ENCODE assay signal across 8 cellular contexts in genomic region chr2:75464348-75464946, GRCh38.
DNase-seq lines count a peak whose midpoint lies in the region; ATAC-seq and TF ChIP-seq lines count a peak whose summit lies in the region.

No MANE protein-coding gene starts in this region.

- H3K9me3 ChIP-seq in osteoblast (ENCODE audit: low read depth, low read length) = no peaks in the 10 kb centered on the region
- no peaks in the 10 kb centered on the region for H3K9me3 ChIP-seq in vagina

- H3K4me3 ChIP-seq in KMS-11 (IDR thresholded peaks at IDR 0.05; ENCODE audit: insufficient read depth, low read depth, low read length) (no peak overlapping the region), choroid plexus epithelial cell (ENCODE audit: low read depth, low read length) (no peak overlapping the region), osteoblast (ENCODE audit: insufficient read depth, low read length) (no peak overlapping the region), vagina (no peak overlapping the region)

- H3K36me3 ChIP-seq in KMS-11 (ENCODE audit: insufficient read depth) (no peaks in the 10 kb centered on the region), osteoblast (ENCODE audit: insufficient read depth, low read length) (no peaks in the 10 kb centered on the region), vagina (no peaks in the 10 kb centered on the region)

- H3K79me2 ChIP-seq in KMS-11 (ENCODE audit: insufficient read depth, low read depth) (no peaks in the 10 kb centered on the region), osteoblast (ENCODE audit: insufficient read depth, low read length) (no peaks in the 10 kb centered on the region)

- intact Hi-C loops in vagina (cut with DNase I) = no loop called here

- H3K4me2 ChIP-seq in KMS-11 (no peak overlapping the region), osteoblast (ENCODE audit: insufficient read depth, low read length) (no peak overlapping the region)

- H3K4me1 ChIP-seq in KMS-11 (ENCODE audit: low read depth, poor library complexity, severe bottlenecking) (no peaks in the 10 kb centered on the region), osteoblast (ENCODE audit: insufficient read depth, low read length) (peaks cover 8% of the 10 kb centered on the region), vagina (no peaks in the 10 kb centered on the region)

- ATAC-seq in HG02884 (IDR thresholded peaks at IDR 0.05; ENCODE audit: unreplicated experiment) = no peak

- TF ChIP-seq CTCF in GM13977 (IDR thresholded peaks at IDR 0.05; ENCODE audit: extremely low read depth, insufficient read depth, missing control alignments) (peak; percentile 50), KMS-11 (conservative IDR thresholded peaks at IDR 0.05; ENCODE audit: low read depth, low read length) (peak; percentile 82), choroid plexus epithelial cell (conservative IDR thresholded peaks at IDR 0.05; ENCODE audit: low read depth, low read length) (peak; percentile 85), osteoblast (IDR thresholded peaks at IDR 0.05; ENCODE audit: extremely low read depth, low read depth, low read length) (peak; percentile 84), vagina (IDR thresholded peaks at IDR 0.05) (peak in 1 of 3 experiments; percentile 23)

- in situ Hi-C loops in GM13977 (cut with MboI; ENCODE audit: low pct_unique_long_range_greater_than_20kb, low sequenced_read_pairs, unreplicated experiment) = loop anchor here (25.0 kb wide), 1 partner anchor 148 kb away; no protein-coding TSS in a partner anchor

- H2AFZ ChIP-seq in KMS-11 (ENCODE audit: low read depth) (no peak overlapping the region), osteoblast (ENCODE audit: low read length) (no peak overlapping the region)

- no peak overlapping the region for H3K9ac ChIP-seq in KMS-11

- DNase-seq in GM13977 (ENCODE audit: low spot score) (peak; percentile 20), choroid plexus epithelial cell (ENCODE audit: low read depth) (peak; percentile 72), osteoblast (ENCODE audit: insufficient read length, low spot score, missing footprints) (no peak), DMS153 treated with DMSO at 0.1 percent for 48 hours (lab: John Stamatoyannopoulos, UW; ENCODE audit: unreplicated experiment) (no peak), COR-L47 (lab: John Stamatoyannopoulos, UW) (no peak), vagina (ENCODE audit: extremely low spot score in 2 of 2) (no peak)

- H3K27me3 ChIP-seq in KMS-11 (ENCODE audit: insufficient read depth, low read depth) (no peaks in the 10 kb centered on the region), osteoblast (ENCODE audit: insufficient read depth, low read length) (no peaks in the 10 kb centered on the region), vagina (no peaks in the 10 kb centered on the region)

- H3K27ac ChIP-seq in KMS-11 (no peak overlapping the region), osteoblast (ENCODE audit: low read depth, low read length) (no peak overlapping the region), vagina (no peak overlapping the region)

- H4K20me1 ChIP-seq in KMS-11 (ENCODE audit: insufficient read depth) (no peaks in the 10 kb centered on the region), osteoblast (ENCODE audit: insufficient read depth, low read length) (no peaks in the 10 kb centered on the region)

- TF ChIP-seq POLR2A in vagina (IDR thresholded peaks at IDR 0.05) = no peak

Comparison
In these comparisons a context has a peak if more than half of its experiments do, and no peak if none do; other contexts are left out.
1. DNase-seq: peak in GM13977 (single experiment) and choroid plexus epithelial cell (single experiment); none in osteoblast (single experiment), DMS153 treated with DMSO at 0.1 percent for 48 hours (single experiment), COR-L47 (single experiment) and vagina (0 of 2).